Comparison of ENCODE assay signal across 8 cellular contexts in genomic region chr2:162301151-162301804, GRCh38. TPM values are rescaled to one million over a fixed set of nuclear protein-coding genes. Genes with fewer than 3 reads are reported as not detected.
DNase-seq lines count a peak whose midpoint lies in the region; ATAC-seq and TF ChIP-seq lines count a peak whose summit lies in the region.

No MANE protein-coding gene starts in this region.

- no peaks in the 10 kb centered on the region for H3K36me3 ChIP-seq in testis (ENCODE audit: low read depth, missing control alignments)

- CTCF ChIA-PET in activated CD4-positive, alpha-beta memory T cell treated with anti-CD3 and anti-CD28 coated beads, Interleukin-2, amount 10 ng/mL, durations not matched to agents 7 days and 5 days (lab: Charles Lee): interaction anchor here (0.7 to 8.1 kb wide), 13 partner anchors 9 to 714 kb away, joined by 3 to 159 read pairs (median 5); partner anchors contain the start of gene IFIH1

- no peak overlapping the region for H3K27ac Mint-ChIP-seq in activated CD4-positive, alpha-beta memory T cell treated with anti-CD3 and anti-CD28 coated beads, Interleukin-2, amount 10 ng/mL, durations not matched to agents 7 days and 5 days
- H3K27ac Mint-ChIP-seq in endothelial cell (ENCODE audit: unreplicated experiment) (no peak overlapping the region), natural killer cell (no peak overlapping the region)

- ATAC-seq in GM18873 (IDR thresholded peaks at IDR 0.05; ENCODE audit: low FRiP score, unreplicated experiment): peak; percentile 69
- ATAC-seq in HG03280 (IDR thresholded peaks at IDR 0.05; ENCODE audit: unreplicated experiment): peak; percentile 77
- peak; percentile 78 to 87 (median 84) for ATAC-seq in natural killer cell

- H3K4me1 Mint-ChIP-seq in activated CD4-positive, alpha-beta memory T cell treated with anti-CD3 and anti-CD28 coated beads, Interleukin-2, amount 10 ng/mL, durations not matched to agents 7 days and 5 days: peaks cover 2% of the 10 kb centered on the region
- H3K4me1 Mint-ChIP-seq in endothelial cell (ENCODE audit: unreplicated experiment) (peaks cover 2% of the 10 kb centered on the region), natural killer cell (no peaks in the 10 kb centered on the region)

- no peak for TF ChIP-seq POLR2A in testis (IDR thresholded peaks at IDR 0.05)

- H3K4me1 ChIP-seq in testis: no peaks in the 10 kb centered on the region

- POLR2A ChIA-PET in activated CD4-positive, alpha-beta memory T cell treated with anti-CD3 and anti-CD28 coated beads, Interleukin-2, amount 10 ng/mL, durations not matched to agents 7 days and 5 days (lab: Charles Lee): no interaction called here

- DNase-seq in AML-193 (lab: John Stamatoyannopoulos, UW) (peak; percentile 63 to 81), NCI-H524 treated with DMSO at 0.1 percent for 48 hours (lab: John Stamatoyannopoulos, UW) (peak; percentile 77), endothelial cell (ENCODE audit: low spot score) (peak; percentile 43), natural killer cell (peak; percentile 34), testis (peak; percentile 67)
- peak; percentile 62 for DNase-seq in activated CD4-positive, alpha-beta memory T cell treated with anti-CD3 and anti-CD28 coated beads, Interleukin-2, amount 10 ng/mL, durations not matched to agents 7 days and 5 days

- no peaks in the 10 kb centered on the region for H3K9me3 ChIP-seq in testis

- H3K4me3 ChIP-seq in testis: no peak overlapping the region

- no peak overlapping the region for H3K27ac ChIP-seq in testis

- H3K4me3 Mint-ChIP-seq in activated CD4-positive, alpha-beta memory T cell treated with anti-CD3 and anti-CD28 coated beads, Interleukin-2, amount 10 ng/mL, durations not matched to agents 7 days and 5 days: no peak overlapping the region
- no peak overlapping the region for H3K4me3 Mint-ChIP-seq in endothelial cell (ENCODE audit: unreplicated experiment)
- no peak overlapping the region for H3K4me3 Mint-ChIP-seq in natural killer cell

- H3K27me3 ChIP-seq in testis: no peaks in the 10 kb centered on the region

- 14 to 15% methylated on average over 6 of the region's 6 CpGs for WGBS in testis, 2 donors

- intact Hi-C loops in natural killer cell (cut with micrococcal nuclease): no loop called here
- intact Hi-C loops in testis (cut with DNase I; ENCODE audit: low total_unique reads): loop anchor here (10.0 kb wide), 1 partner anchor 76 kb away; no protein-coding TSS in a partner anchor

- H3K27me3 Mint-ChIP-seq in activated CD4-positive, alpha-beta memory T cell treated with anti-CD3 and anti-CD28 coated beads, Interleukin-2, amount 10 ng/mL, durations not matched to agents 7 days and 5 days: no peaks in the 10 kb centered on the region
- H3K27me3 Mint-ChIP-seq in endothelial cell (ENCODE audit: unreplicated experiment) (peaks cover 2% of the 10 kb centered on the region), natural killer cell (ENCODE audit: low read depth in 2 of 2) (no peaks in the 10 kb centered on the region)

- peaks cover 26% of the 10 kb centered on the region for H3K36me3 Mint-ChIP-seq in activated CD4-positive, alpha-beta memory T cell treated with anti-CD3 and anti-CD28 coated beads, Interleukin-2, amount 10 ng/mL, durations not matched to agents 7 days and 5 days (ENCODE audit: low read depth)
- H3K36me3 Mint-ChIP-seq in endothelial cell (ENCODE audit: low read depth, unreplicated experiment) (no peaks in the 10 kb centered on the region), natural killer cell (no peaks in the 10 kb centered on the region)

- no peaks in the 10 kb centered on the region for H3K9me3 Mint-ChIP-seq in activated CD4-positive, alpha-beta memory T cell treated with anti-CD3 and anti-CD28 coated beads, Interleukin-2, amount 10 ng/mL, durations not matched to agents 7 days and 5 days
- no peaks in the 10 kb centered on the region for H3K9me3 Mint-ChIP-seq in endothelial cell (ENCODE audit: unreplicated experiment)
- H3K9me3 Mint-ChIP-seq in natural killer cell: no peaks in the 10 kb centered on the region

- TF ChIP-seq CTCF in endothelial cell (IDR thresholded peaks at IDR 0.05; ENCODE audit: unreplicated experiment) (peak; percentile 93), natural killer cell (IDR thresholded peaks at IDR 0.05) (peak; percentile 98), testis (IDR thresholded peaks at IDR 0.05) (peak; percentile 74 to 96 (median 78))

RNA-seq across cellular contexts. Expression of gene IFIH1, which starts 17.2 kb away (rescaled TPM):
- total RNA-seq in activated CD4-positive, alpha-beta memory T cell treated with anti-CD3 and anti-CD28 coated beads, Interleukin-2, amount 10 ng/mL, durations not matched to agents 7 days and 5 days: 10 to 100 TPM; 63.9 to 66.9 TPM
- 5.2 TPM for total RNA-seq in endothelial cell (ENCODE audit: unreplicated experiment)
- total RNA-seq in natural killer cell: 10 to 100 TPM; 36.7 to 57.4 (median 36.9) TPM
- 10 to 100 TPM in 1 of 2 donors, 1 to 10 TPM in 1; 8.2 to 12.8 TPM for total RNA-seq in testis
- polyA plus RNA-seq in testis (ENCODE audit: insufficient read depth, low read depth, low replicate concordance): 6.0 TPM

RNA-seq across cellular contexts. Expression of gene GCA, which starts 42.7 kb away (rescaled TPM):
- total RNA-seq in activated CD4-positive, alpha-beta memory T cell treated with anti-CD3 and anti-CD28 coated beads, Interleukin-2, amount 10 ng/mL, durations not matched to agents 7 days and 5 days: 10 to 100 TPM; 15.4 to 17.0 TPM
- 123 TPM for total RNA-seq in endothelial cell (ENCODE audit: unreplicated experiment)
- 1 to 10 TPM; 5.5 to 9.7 (median 6.6) TPM for total RNA-seq in natural killer cell
- 10 to 100 TPM; 26.1 to 33.1 TPM for total RNA-seq in testis
- 60.9 TPM for polyA plus RNA-seq in testis (ENCODE audit: insufficient read depth, low read depth, low replicate concordance)

RNA-seq across cellular contexts. Expression of gene FAP, which starts 58.0 kb away (rescaled TPM):
- total RNA-seq in activated CD4-positive, alpha-beta memory T cell treated with anti-CD3 and anti-CD28 coated beads, Interleukin-2, amount 10 ng/mL, durations not matched to agents 7 days and 5 days: not detected
- total RNA-seq in endothelial cell (ENCODE audit: unreplicated experiment) (not detected), natural killer cell (not detected), testis (1 to 10 TPM; 1.2 to 2.6 TPM)
- 5.6 TPM for polyA plus RNA-seq in testis (ENCODE audit: insufficient read depth, low read depth, low replicate concordance)
